ENCODE assay signal across 1 cellular context in the genomic region with DNA sequence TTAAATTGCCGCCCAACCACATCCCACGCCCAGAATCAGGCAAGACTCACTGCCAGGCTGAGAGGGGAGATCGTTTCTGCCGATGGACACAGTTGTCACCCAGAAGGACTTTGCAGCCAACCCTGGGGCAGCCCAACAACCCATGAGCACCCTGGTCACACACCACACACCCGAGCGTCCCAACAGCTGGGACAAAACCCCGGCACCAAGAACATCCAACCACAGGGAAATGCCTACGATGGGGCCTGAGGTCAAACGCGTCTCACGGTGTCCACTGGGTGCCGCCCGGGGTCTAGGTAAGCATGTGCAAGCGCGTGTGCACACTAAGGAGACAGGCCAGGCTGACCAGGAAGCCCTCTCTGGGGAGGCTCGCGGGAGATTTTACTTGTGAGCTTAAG.
TF ChIP-seq lines count a peak whose summit lies in the region.

No MANE protein-coding gene starts in this region.

TF ChIP-seq in IMR-90, 13 proteins besides CTCF, POLR2A, EP300 and RAD21:
- TF ChIP-seq CEBPB (IDR thresholded peaks at IDR 0.05; ENCODE audit: low read depth, low read length) (no peak), RCOR1 (IDR thresholded peaks at IDR 0.05; ENCODE audit: insufficient replicate concordance, low read length) (no peak), FOS (IDR thresholded peaks at IDR 0.05; ENCODE audit: low read depth, low read length) (no peak), RFX5 (IDR thresholded peaks at IDR 0.05; ENCODE audit: low read depth, low read length) (no peak), CHD1 (IDR thresholded peaks at IDR 0.05; ENCODE audit: low read depth, low read length) (no peak), MXI1 (IDR thresholded peaks at IDR 0.05; ENCODE audit: borderline replicate concordance, low read depth, low read length) (no peak), MAFK (IDR thresholded peaks at IDR 0.05; ENCODE audit: low read depth, low read length) (no peak), SMC3 (IDR thresholded peaks at IDR 0.05; ENCODE audit: low read depth, low read length) (no peak), BHLHE40 (IDR thresholded peaks at IDR 0.05; ENCODE audit: low read depth, low read length) (no peak), NFE2L2 (IDR thresholded peaks at IDR 0.05; ENCODE audit: low read depth, low read length) (no peak), MAZ (IDR thresholded peaks at IDR 0.05; ENCODE audit: borderline replicate concordance, low read depth, low read length) (no peak)
- TF ChIP-seq, protein P1, sequence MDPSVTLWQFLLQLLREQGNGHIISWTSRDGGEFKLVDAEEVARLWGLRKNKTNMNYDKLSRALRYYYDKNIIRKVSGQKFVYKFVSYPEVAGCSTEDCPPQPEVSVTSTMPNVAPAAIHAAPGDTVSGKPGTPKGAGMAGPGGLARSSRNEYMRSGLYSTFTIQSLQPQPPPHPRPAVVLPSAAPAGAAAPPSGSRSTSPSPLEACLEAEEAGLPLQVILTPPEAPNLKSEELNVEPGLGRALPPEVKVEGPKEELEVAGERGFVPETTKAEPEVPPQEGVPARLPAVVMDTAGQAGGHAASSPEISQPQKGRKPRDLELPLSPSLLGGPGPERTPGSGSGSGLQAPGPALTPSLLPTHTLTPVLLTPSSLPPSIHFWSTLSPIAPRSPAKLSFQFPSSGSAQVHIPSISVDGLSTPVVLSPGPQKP (IDR thresholded peaks at IDR 0.05; ENCODE audit: borderline replicate concordance, low read depth, low read length), result no peak
- TF ChIP-seq, protein P2, sequence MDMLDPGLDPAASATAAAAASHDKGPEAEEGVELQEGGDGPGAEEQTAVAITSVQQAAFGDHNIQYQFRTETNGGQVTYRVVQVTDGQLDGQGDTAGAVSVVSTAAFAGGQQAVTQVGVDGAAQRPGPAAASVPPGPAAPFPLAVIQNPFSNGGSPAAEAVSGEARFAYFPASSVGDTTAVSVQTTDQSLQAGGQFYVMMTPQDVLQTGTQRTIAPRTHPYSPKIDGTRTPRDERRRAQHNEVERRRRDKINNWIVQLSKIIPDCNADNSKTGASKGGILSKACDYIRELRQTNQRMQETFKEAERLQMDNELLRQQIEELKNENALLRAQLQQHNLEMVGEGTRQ (IDR thresholded peaks at IDR 0.05; ENCODE audit: low read depth, low read length), result no peak
TF ChIP-seq in IMR-90: peak in this region for 0.
